Comparison of ENCODE assay signal across 16 cellular contexts in genomic region chr18:79628416-79629248, GRCh38. TPM values are rescaled to one million over a fixed set of nuclear protein-coding genes. Genes with fewer than 3 reads are reported as not detected.
DNase-seq lines count a peak whose midpoint lies in the region; ATAC-seq and TF ChIP-seq lines count a peak whose summit lies in the region.
"Had no signal": no experiment of that assay in that cellular context is flagged by ENCODE, and none has a peak within 500 bp of the region (broad histone marks: within the 10 kb centered on the region; RNA-seq: fewer than 3 reads in every experiment).

No MANE protein-coding gene starts in this region.

- peak overlapping the region; percentile 22; the same call in 1 of the 2 replicates for H3K4me2 ChIP-seq in BLaER1
- no peak overlapping the region for H3K4me2 ChIP-seq in mesendoderm (ENCODE audit: low read length)

- no peaks in the 10 kb centered on the region for H3K79me1 ChIP-seq in mesendoderm (ENCODE audit: low read length)

- H2BK5ac ChIP-seq in mesendoderm (ENCODE audit: low read length) = no peak overlapping the region

- TF ChIP-seq CTCF in activated B cell treated with CpG ODN at 0.5 μM for 24 hours (IDR thresholded peaks at IDR 0.05) = no peak
- TF ChIP-seq CTCF in spleen (IDR thresholded peaks at IDR 0.05 in 8 of 11, conservative IDR thresholded peaks at IDR 0.05 in 3 of 11) = no peak
- TF ChIP-seq CTCF in GM10266 (IDR thresholded peaks at IDR 0.05; ENCODE audit: control insufficient read depth, insufficient read depth, low read depth, missing control alignments) = no peak

- no peak overlapping the region for H3K23ac ChIP-seq in mesendoderm (ENCODE audit: low read length)

- ATAC-seq in activated B cell treated with CpG ODN at 0.5 μM for 24 hours (ENCODE audit: low read depth) = no peak
- ATAC-seq in HG02623 (IDR thresholded peaks at IDR 0.05; ENCODE audit: unreplicated experiment) = no peak
- ATAC-seq in GM18870 (IDR thresholded peaks at IDR 0.05; ENCODE audit: unreplicated experiment) = no peak

- no peak for DNase-seq in activated B cell treated with CpG ODN at 0.5 μM for 24 hours
- no peak for DNase-seq in mesendoderm
- DNase-seq in spleen = peak; percentile 65
- no peak for DNase-seq in GM10266 (ENCODE audit: extremely low spot score)
- DNase-seq: Caco-2, EL, GOT3, KBM-7, NCI-H1436, NCI-H2029 treated with DMSO at 0.1 percent for 48 hours, NCI-H2171 treated with DMSO at 0.1 percent for 48 hours, NCI-H446 treated with DMSO at 0.1 percent for 48 hours, PC-3 had no signal

- H4K8ac ChIP-seq in mesendoderm (ENCODE audit: low read depth, low read length) = no peak overlapping the region

- no peaks in the 10 kb centered on the region for H4K20me1 ChIP-seq in BLaER1

- H3K4me1 Mint-ChIP-seq in activated B cell treated with CpG ODN at 0.5 μM for 24 hours = peaks cover 49% of the 10 kb centered on the region

- no peak overlapping the region for H3K9ac ChIP-seq in BLaER1
- no peak overlapping the region for H3K9ac ChIP-seq in mesendoderm (ENCODE audit: low read length)

- no peaks in the 10 kb centered on the region for H3K36me3 ChIP-seq in BLaER1
- no peaks in the 10 kb centered on the region for H3K36me3 ChIP-seq in mesendoderm (ENCODE audit: control insufficient read depth, insufficient read depth, low read length)
- no peaks in the 10 kb centered on the region for H3K36me3 ChIP-seq in spleen

- no peak overlapping the region for H3K4ac ChIP-seq in mesendoderm (ENCODE audit: low read depth, low read length)

- H3K18ac ChIP-seq in mesendoderm (ENCODE audit: low read length) = no peak overlapping the region

- H3K27ac ChIP-seq in BLaER1 (no peak overlapping the region), mesendoderm (ENCODE audit: low read depth, low read length) (no peak overlapping the region), spleen (no peak overlapping the region)

- intact Hi-C loops in activated B cell treated with CpG ODN at 0.5 μM for 24 hours (cut with micrococcal nuclease) (no loop called here), spleen (cut with DNase I; ENCODE audit: low total_unique reads) (no loop called here)

- H3K27me3 Mint-ChIP-seq in activated B cell treated with CpG ODN at 0.5 μM for 24 hours = no peaks in the 10 kb centered on the region

- H2BK15ac ChIP-seq in mesendoderm (replicated peaks; ENCODE audit: low read depth) = no peak overlapping the region

- peak overlapping the region; percentile 20 for H3K56ac ChIP-seq in mesendoderm (ENCODE audit: low read length)

- no peaks in the 10 kb centered on the region for H3K9me3 ChIP-seq in BLaER1
- no peaks in the 10 kb centered on the region for H3K9me3 ChIP-seq in spleen
- H3K9me3 ChIP-seq: Caco-2 had no signal

- H3K9me3 Mint-ChIP-seq in activated B cell treated with CpG ODN at 0.5 μM for 24 hours = peaks cover 3% of the 10 kb centered on the region

- no peaks in the 10 kb centered on the region for H3K36me3 Mint-ChIP-seq in activated B cell treated with CpG ODN at 0.5 μM for 24 hours (ENCODE audit: low read depth)

- peaks cover 62% of the 10 kb centered on the region for H3K4me1 ChIP-seq in BLaER1
- no peaks in the 10 kb centered on the region for H3K4me1 ChIP-seq in mesendoderm (ENCODE audit: control insufficient read depth, low read depth, low read length)
- H3K4me1 ChIP-seq in spleen = peaks cover 14 to 47% (median 28%) of the 10 kb centered on the region in 6 donors
- H3K4me1 ChIP-seq: Caco-2 had no signal

- H4K5ac ChIP-seq in mesendoderm (ENCODE audit: low read length) = no peak overlapping the region

- TF ChIP-seq POLR2A in spleen (IDR thresholded peaks at IDR 0.05) = no peak

- CTCF ChIA-PET in activated B cell treated with CpG ODN at 0.5 μM for 24 hours (lab: Charles Lee) = no interaction called here

- WGBS in mesendoderm (ENCODE audit: extremely low coverage, insufficient coverage, low lambda C conversion rate) = no CpG with 5 or more reads among the region's 31 CpGs
- 79 to 88% (median 84%) methylated on average over 31 of the region's 31 CpGs for WGBS in spleen, 5 donors

- POLR2A ChIA-PET in activated B cell treated with CpG ODN at 0.5 μM for 24 hours (lab: Charles Lee) = no interaction called here

- H3K27ac Mint-ChIP-seq in activated B cell treated with CpG ODN at 0.5 μM for 24 hours = peak overlapping the region; percentile 8

- peaks cover 10% of the 10 kb centered on the region; the same call in 1 of the 2 replicates for H3K27me3 ChIP-seq in BLaER1
- no peaks in the 10 kb centered on the region for H3K27me3 ChIP-seq in mesendoderm (ENCODE audit: insufficient read depth, low read length, poor library complexity)
- peaks cover 0 to 40% (median 0%) of the 10 kb centered on the region in 7 donors for H3K27me3 ChIP-seq in spleen (replicated peaks in 1 of 7)

- no peak overlapping the region for H3K4me3 ChIP-seq in BLaER1
- H3K4me3 ChIP-seq in mesendoderm (ENCODE audit: low read length) = no peak overlapping the region
- H3K4me3 ChIP-seq in spleen = no peak overlapping the region

- no peak overlapping the region for H2AK5ac ChIP-seq in mesendoderm (ENCODE audit: low read length)

- no peaks in the 10 kb centered on the region for H3K79me2 ChIP-seq in mesendoderm (ENCODE audit: control insufficient read depth, insufficient read depth, low read length)

- no peak overlapping the region for H3K4me3 Mint-ChIP-seq in activated B cell treated with CpG ODN at 0.5 μM for 24 hours

- no peak overlapping the region for H2BK120ac ChIP-seq in mesendoderm (ENCODE audit: low read depth, low read length)

RNA-seq across cellular contexts. Expression of gene CTDP1, which starts 51.0 kb away (rescaled TPM):
- total RNA-seq in activated B cell treated with CpG ODN at 0.5 μM for 24 hours = 28.1 and 33.8 TPM in 2 replicates
- 19.0 TPM for polyA plus RNA-seq in mesendoderm (2013, experiment 1 of 2)
- 19.0 TPM for polyA plus RNA-seq in mesendoderm (2013, experiment 2 of 2)
- total RNA-seq in spleen = 10 to 100 TPM; 24.5 to 54.6 (median 30.5) TPM
- 10 to 100 TPM; 13.6 to 20.8 (median 18.0) TPM for polyA plus RNA-seq in spleen
